ENCODE assay signal across 1 cellular context in the genomic region with DNA sequence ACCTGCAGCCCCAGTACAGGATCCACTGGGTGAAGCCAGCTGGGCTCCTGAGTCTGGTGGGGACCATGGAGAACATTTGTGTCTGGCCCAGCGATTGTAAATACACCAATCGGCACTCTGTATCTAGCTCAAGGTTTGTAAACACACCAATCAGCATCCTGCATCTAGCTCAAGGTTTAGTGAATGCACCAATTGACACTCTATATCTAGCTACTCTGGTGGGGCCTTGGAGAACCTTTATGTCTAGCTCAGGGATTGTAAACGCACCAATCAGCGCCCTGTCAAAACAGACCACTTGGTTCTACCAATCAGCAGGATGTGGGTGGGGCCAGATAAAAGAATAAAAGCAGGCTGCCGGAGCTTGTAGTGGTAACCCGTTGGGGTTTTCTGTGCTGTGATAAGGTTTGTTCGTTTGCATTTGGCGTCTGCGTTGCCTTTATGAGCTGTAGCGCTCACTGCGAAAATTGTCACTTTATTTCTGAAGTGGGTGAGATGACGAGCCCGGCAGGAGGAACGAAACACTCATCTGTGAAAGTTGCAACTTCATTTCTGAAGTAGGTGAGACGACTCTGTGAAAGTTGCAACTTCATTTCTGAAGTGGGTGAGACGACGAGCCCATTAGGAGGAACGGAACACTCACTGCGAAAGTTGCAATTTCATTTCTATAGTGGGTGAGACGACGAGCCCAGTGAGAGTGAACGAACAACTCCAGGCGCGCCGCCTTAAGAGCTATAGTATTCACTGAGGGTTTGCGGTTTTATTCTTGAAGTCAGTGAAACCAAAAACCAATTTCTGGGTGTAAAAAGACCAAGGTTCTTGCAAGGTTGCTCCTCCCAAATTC.
A peak's percentile ranks its signal among the peaks of the same experiment; 100 is the strongest.
TF ChIP-seq lines count a peak whose summit lies in the region.

No MANE protein-coding gene starts in this region.

TF ChIP-seq in K562, 482 proteins besides CTCF, POLR2A, EP300 and RAD21:
- TF ChIP-seq SIN3A (IDR thresholded peaks at IDR 0.05; ENCODE audit: borderline replicate concordance in 2 of 2, control insufficient read depth in 1 of 2, low read depth in 2 of 2, low read length in 2 of 2), result 0 out of 4 replicates have a peak, but pooled peaks of 1 of the 2 experiments have one; percentile 10
- TF ChIP-seq COPS2 (conservative IDR thresholded peaks at IDR 0.05), result no peak
- TF ChIP-seq ZBTB7A (IDR thresholded peaks at IDR 0.05; ENCODE audit: borderline replicate concordance, control insufficient read depth, low read depth, low read length), result 0 out of 2 replicates have a peak, but pooled peaks have one; percentile 22
- TF ChIP-seq POLR2AphosphoS5 (IDR thresholded peaks at IDR 0.05; ENCODE audit: control insufficient read depth, insufficient read depth, low read depth, low read length), result peak; percentile 36; the same call in 1 of the 2 replicates
- TF ChIP-seq ZNF174 (CRISPR knock-in tag; IDR thresholded peaks at IDR 0.05), result no peak
- TF ChIP-seq NFYB (IDR thresholded peaks at IDR 0.05; ENCODE audit: extremely low read depth, insufficient read length), result peak; percentile 59
- TF ChIP-seq TBP (optimal IDR thresholded peaks at IDR 0.05; ENCODE audit: low read depth, low read length), result peak; percentile 25
